Comparison of ENCODE assay signal across 26 cellular contexts in genomic region chr10:20633721-20634120, GRCh38.
"Had no signal": no experiment of that assay in that cellular context is flagged by ENCODE, and none has a peak within 500 bp of the region (broad histone marks: within the 10 kb centered on the region; RNA-seq: fewer than 3 reads in every experiment).

No MANE protein-coding gene starts in this region.

- H3K27ac Mint-ChIP-seq: immature natural killer cell; naive thymus-derived CD4-positive, alpha-beta T cell; stimulated activated memory B cell treated with anti-CD40 and anti-IgM and Interleukin-4, amounts not matched to agents 10 μg/mL and 1 μg/mL and 100 μg/mL, for 72 hours had no signal

- H3K79me2 ChIP-seq: parathyroid adenoma had no signal

- H3K27ac ChIP-seq: left ventricle myocardium inferior, parathyroid adenoma, psoas muscle, right lobe of liver, stomach, testis, thyroid gland, transverse colon, upper lobe of left lung, vagina had no signal

- H3K36me3 Mint-ChIP-seq: stimulated activated memory B cell treated with anti-CD40 and anti-IgM and Interleukin-4, amounts not matched to agents 10 μg/mL and 1 μg/mL and 100 μg/mL, for 72 hours had no signal

- H3K4me3 Mint-ChIP-seq: immature natural killer cell; naive thymus-derived CD4-positive, alpha-beta T cell; stimulated activated memory B cell treated with anti-CD40 and anti-IgM and Interleukin-4, amounts not matched to agents 10 μg/mL and 1 μg/mL and 100 μg/mL, for 72 hours had no signal

- H3K9me3 ChIP-seq: left ventricle myocardium inferior, mucosa of descending colon, psoas muscle, right lobe of liver, stomach, testis, thyroid gland, transverse colon, upper lobe of left lung, vagina had no signal

- H3K4me2 ChIP-seq: smooth muscle cell had no signal

- H3K27me3 ChIP-seq: right lobe of liver, stomach, testis, thyroid gland, transverse colon, upper lobe of left lung, vagina had no signal

- H3K9ac ChIP-seq: parathyroid adenoma had no signal

- H3K36me3 ChIP-seq: left ventricle myocardium inferior, right lobe of liver, stomach, thyroid gland, transverse colon, upper lobe of left lung, vagina had no signal

- H3K4me3 ChIP-seq: left ventricle myocardium inferior, lung, mucosa of descending colon, psoas muscle, right lobe of liver, smooth muscle cell, stomach, testis, thyroid gland, transverse colon, upper lobe of left lung, vagina had no signal

- H3K27me3 Mint-ChIP-seq: naive thymus-derived CD4-positive, alpha-beta T cell; stimulated activated memory B cell treated with anti-CD40 and anti-IgM and Interleukin-4, amounts not matched to agents 10 μg/mL and 1 μg/mL and 100 μg/mL, for 72 hours had no signal

- DNase-seq: hippocampal formation; immature natural killer cell; kidney; left ventricle myocardium inferior; mesendoderm; midbrain; mucosa of descending colon; naive thymus-derived CD4-positive, alpha-beta T cell; nucleus accumbens; psoas muscle; right lobe of liver; stimulated activated CD4-positive, alpha-beta T cell treated with anti-CD3 and anti-CD28 coated beads, Interleukin-1b, Interleukin-23, amount 100 ng/mL, for 48 hours; stimulated activated CD4-positive, alpha-beta T cell treated with anti-CD3 and anti-CD28 coated beads, Interleukin-2, amount 100 ng/mL, for 48 hours; stimulated activated CD4-positive, alpha-beta T cell treated with anti-CD3 and anti-CD28 coated beads, Interleukin-4, amount 100 ng/mL, for 4 hours; stimulated activated CD8-positive, alpha-beta memory T cell treated with anti-CD3 and anti-CD28 coated beads, Interleukin-4, amount 100 ng/mL, for 48 hours; stimulated activated naive CD4-positive, alpha-beta T cell treated with Interleukin-2 at 50 U/mL for 16 hours; stomach; testis; thyroid gland; transverse colon; upper lobe of left lung had no signal

- ATAC-seq: mucosa of descending colon; naive thymus-derived CD4-positive, alpha-beta T cell; psoas muscle; right lobe of liver; stimulated activated memory B cell treated with anti-CD40 and anti-IgM and Interleukin-4, amounts not matched to agents 10 μg/mL and 1 μg/mL and 100 μg/mL, for 72 hours had no signal

- H3K4me1 ChIP-seq: parathyroid adenoma, psoas muscle, right lobe of liver, stomach, thyroid gland, transverse colon, upper lobe of left lung, vagina had no signal

- H3K4me1 Mint-ChIP-seq: stimulated activated memory B cell treated with anti-CD40 and anti-IgM and Interleukin-4, amounts not matched to agents 10 μg/mL and 1 μg/mL and 100 μg/mL, for 72 hours had no signal

- H2AFZ ChIP-seq: parathyroid adenoma had no signal
